ENCODE assay signal across 1 cellular context in the genomic region with DNA sequence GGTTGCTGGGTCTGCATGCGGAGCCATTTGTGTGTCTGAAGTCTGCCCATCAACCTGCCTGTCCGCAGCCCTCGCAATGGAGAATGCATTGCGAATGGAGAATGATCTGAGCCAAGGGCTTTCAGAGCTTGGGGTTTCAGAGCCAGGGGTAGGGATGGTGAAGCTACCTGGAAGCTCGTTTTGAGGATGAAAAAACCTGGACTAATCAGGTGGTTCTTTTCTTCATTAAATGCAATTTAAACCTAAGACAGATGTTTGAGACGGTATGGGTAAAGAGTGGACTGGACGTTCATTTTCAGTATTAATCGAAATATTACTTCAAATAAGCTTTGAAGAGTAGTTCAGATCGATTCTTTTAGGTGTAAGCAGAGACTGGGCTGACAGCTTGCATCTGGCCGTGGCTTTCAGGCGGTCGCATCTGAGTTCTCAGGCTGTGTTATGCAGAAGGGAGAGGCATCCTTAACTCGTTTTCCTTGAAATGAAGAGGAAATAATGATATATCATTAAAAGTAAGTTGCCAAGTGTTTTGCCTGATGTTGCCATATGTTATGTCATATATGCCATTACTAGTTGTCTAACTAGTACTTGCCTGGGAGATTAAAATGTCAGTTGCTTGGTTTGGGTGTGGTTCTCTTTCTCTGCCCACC.
TF ChIP-seq lines count a peak whose summit lies in the region.

No MANE protein-coding gene starts in this region.

TF ChIP-seq in WTC11, 78 proteins besides CTCF, POLR2A, EP300 and RAD21 (continued from another document):
- TF ChIP-seq, protein P1, sequence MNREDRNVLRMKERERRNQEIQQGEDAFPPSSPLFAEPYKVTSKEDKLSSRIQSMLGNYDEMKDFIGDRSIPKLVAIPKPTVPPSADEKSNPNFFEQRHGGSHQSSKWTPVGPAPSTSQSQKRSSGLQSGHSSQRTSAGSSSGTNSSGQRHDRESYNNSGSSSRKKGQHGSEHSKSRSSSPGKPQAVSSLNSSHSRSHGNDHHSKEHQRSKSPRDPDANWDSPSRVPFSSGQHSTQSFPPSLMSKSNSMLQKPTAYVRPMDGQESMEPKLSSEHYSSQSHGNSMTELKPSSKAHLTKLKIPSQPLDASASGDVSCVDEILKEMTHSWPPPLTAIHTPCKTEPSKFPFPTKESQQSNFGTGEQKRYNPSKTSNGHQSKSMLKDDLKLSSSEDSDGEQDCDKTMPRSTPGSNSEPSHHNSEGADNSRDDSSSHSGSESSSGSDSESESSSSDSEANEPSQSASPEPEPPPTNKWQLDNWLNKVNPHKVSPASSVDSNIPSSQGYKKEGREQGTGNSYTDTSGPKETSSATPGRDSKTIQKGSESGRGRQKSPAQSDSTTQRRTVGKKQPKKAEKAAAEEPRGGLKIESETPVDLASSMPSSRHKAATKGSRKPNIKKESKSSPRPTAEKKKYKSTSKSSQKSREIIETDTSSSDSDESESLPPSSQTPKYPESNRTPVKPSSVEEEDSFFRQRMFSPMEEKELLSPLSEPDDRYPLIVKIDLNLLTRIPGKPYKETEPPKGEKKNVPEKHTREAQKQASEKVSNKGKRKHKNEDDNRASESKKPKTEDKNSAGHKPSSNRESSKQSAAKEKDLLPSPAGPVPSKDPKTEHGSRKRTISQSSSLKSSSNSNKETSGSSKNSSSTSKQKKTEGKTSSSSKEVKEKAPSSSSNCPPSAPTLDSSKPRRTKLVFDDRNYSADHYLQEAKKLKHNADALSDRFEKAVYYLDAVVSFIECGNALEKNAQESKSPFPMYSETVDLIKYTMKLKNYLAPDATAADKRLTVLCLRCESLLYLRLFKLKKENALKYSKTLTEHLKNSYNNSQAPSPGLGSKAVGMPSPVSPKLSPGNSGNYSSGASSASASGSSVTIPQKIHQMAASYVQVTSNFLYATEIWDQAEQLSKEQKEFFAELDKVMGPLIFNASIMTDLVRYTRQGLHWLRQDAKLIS (CRISPR knock-in tag; IDR thresholded peaks at IDR 0.05; ENCODE audit: borderline replicate concordance), result no peak
- TF ChIP-seq, protein P2, sequence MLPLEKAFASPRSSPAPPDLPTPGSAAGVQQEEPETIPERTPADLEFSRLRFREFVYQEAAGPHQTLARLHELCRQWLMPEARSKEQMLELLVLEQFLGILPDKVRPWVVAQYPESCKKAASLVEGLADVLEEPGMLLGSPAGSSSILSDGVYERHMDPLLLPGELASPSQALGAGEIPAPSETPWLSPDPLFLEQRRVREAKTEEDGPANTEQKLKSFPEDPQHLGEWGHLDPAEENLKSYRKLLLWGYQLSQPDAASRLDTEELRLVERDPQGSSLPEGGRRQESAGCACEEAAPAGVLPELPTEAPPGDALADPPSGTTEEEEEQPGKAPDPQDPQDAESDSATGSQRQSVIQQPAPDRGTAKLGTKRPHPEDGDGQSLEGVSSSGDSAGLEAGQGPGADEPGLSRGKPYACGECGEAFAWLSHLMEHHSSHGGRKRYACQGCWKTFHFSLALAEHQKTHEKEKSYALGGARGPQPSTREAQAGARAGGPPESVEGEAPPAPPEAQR (CRISPR knock-in tag; IDR thresholded peaks at IDR 0.05), result no peak
- TF ChIP-seq SMAD4 (CRISPR knock-in tag; IDR thresholded peaks at IDR 0.05), result no peak
